18 cellular contexts compared by ENCODE assay signal in the genomic region with DNA sequence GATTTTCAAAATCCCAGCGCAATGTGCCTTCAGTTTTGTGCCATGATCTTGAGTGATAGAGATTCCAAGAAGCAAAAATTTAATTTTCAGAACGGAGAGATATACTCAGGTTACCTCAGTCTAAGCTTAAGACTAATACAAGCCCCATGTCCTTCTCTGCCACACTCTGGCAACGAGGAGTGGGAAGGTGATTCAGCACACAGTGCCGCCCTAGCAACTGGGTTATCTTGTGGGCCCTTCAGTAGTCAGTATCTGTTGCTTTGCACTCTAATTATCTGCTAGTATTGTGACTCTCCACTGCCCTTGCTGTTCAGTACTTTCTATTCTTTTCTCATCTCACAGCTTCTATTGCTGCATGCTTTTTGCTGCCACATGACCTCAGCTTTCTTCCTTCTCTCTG.
"Had no signal": no experiment of that assay in that cellular context is flagged by ENCODE, and none has a peak within 500 bp of the region (broad histone marks: within the 10 kb centered on the region; RNA-seq: fewer than 3 reads in every experiment).

No MANE protein-coding gene starts in this region.

- ATAC-seq: foreskin keratinocyte; naive thymus-derived CD4-positive, alpha-beta T cell; psoas muscle; stimulated activated naive B cell treated with anti-CD40 and anti-IgM and Interleukin-4, amounts not matched to agents 10 μg/mL and 1 μg/mL and 100 μg/mL, for 72 hours had no signal

- H3K4me1 Mint-ChIP-seq: naive thymus-derived CD4-positive, alpha-beta T cell had no signal

- DNase-seq: effector memory CD4-positive, alpha-beta T cell; foreskin keratinocyte; islet precursor cell; mammary epithelial cell; naive thymus-derived CD4-positive, alpha-beta T cell; psoas muscle; retina; sigmoid colon; stimulated activated CD4-positive, alpha-beta T cell treated with anti-CD3 and anti-CD28 coated beads, Interleukin-2, amount 100 ng/mL, for 24 hours; stimulated activated CD4-positive, alpha-beta T cell treated with anti-CD3 and anti-CD28 coated beads, Interleukin-4, amount 100 ng/mL, for 4 hours; stimulated activated naive B cell treated with anti-CD40 and anti-IgM and Interleukin-4, amounts not matched to agents 10 μg/mL and 1 μg/mL and 100 μg/mL, for 72 hours; stomach; substantia nigra; trophoblast cell had no signal

- H3K27me3 Mint-ChIP-seq: stimulated activated naive B cell treated with anti-CD40 and anti-IgM and Interleukin-4, amounts not matched to agents 10 μg/mL and 1 μg/mL and 100 μg/mL, for 72 hours had no signal

- H3K4me1 ChIP-seq: foreskin keratinocyte had no signal

- H3K9me3 ChIP-seq: neutrophil, psoas muscle, sigmoid colon, stomach had no signal

- H3K27me3 ChIP-seq: foreskin keratinocyte, neutrophil, sigmoid colon, stomach had no signal

- H3K4me3 ChIP-seq: psoas muscle, sigmoid colon, skin epidermis, stomach had no signal

- FAIRE-seq: endometrium had no signal

- H3K27ac ChIP-seq: epithelial cell of prostate, foreskin keratinocyte, neutrophil, psoas muscle, sigmoid colon, skin epidermis, stomach had no signal

- H3K27ac Mint-ChIP-seq: stimulated activated naive B cell treated with anti-CD40 and anti-IgM and Interleukin-4, amounts not matched to agents 10 μg/mL and 1 μg/mL and 100 μg/mL, for 72 hours had no signal

- H3K36me3 ChIP-seq: neutrophil, sigmoid colon, stomach had no signal

- H3K4me3 Mint-ChIP-seq: naive thymus-derived CD4-positive, alpha-beta T cell; stimulated activated naive B cell treated with anti-CD40 and anti-IgM and Interleukin-4, amounts not matched to agents 10 μg/mL and 1 μg/mL and 100 μg/mL, for 72 hours had no signal
